Comparison of ENCODE assay signal across 8 cellular contexts in genomic region chr20:31879143-31879987, GRCh38. TPM values are rescaled to one million over a fixed set of nuclear protein-coding genes. Genes with fewer than 3 reads are reported as not detected.
DNase-seq lines count a peak whose midpoint lies in the region; ATAC-seq and TF ChIP-seq lines count a peak whose summit lies in the region.

No MANE protein-coding gene starts in this region.

- peaks cover 4% of the 10 kb centered on the region for H3K4me1 Mint-ChIP-seq in chondrocyte (ENCODE audit: low read depth)

- peak overlapping the region; percentile 90 for H3K4me3 Mint-ChIP-seq in chondrocyte (ENCODE audit: unreplicated experiment)

- no peaks in the 10 kb centered on the region for H3K27me3 ChIP-seq in kidney epithelial cell (ENCODE audit: control insufficient read depth, insufficient read depth, low read length)

- peaks cover 2% of the 10 kb centered on the region for H3K9me3 Mint-ChIP-seq in chondrocyte (ENCODE audit: low read depth)

- TF ChIP-seq CTCF in chondrocyte (IDR thresholded peaks at IDR 0.05) (peak; percentile 64), kidney epithelial cell (IDR thresholded peaks at IDR 0.05; ENCODE audit: insufficient read depth, low read length, poor library complexity, severe bottlenecking) (no peak)

- peak overlapping the region; percentile 50 for H3K4me3 ChIP-seq in kidney epithelial cell (ENCODE audit: low read depth, low read length)

- H3K27me3 Mint-ChIP-seq in chondrocyte (ENCODE audit: low read depth), result peaks cover 13% of the 10 kb centered on the region

- H3K36me3 Mint-ChIP-seq in chondrocyte (ENCODE audit: low read depth), result no peaks in the 10 kb centered on the region

- ATAC-seq in GM19023 (IDR thresholded peaks at IDR 0.05; ENCODE audit: unreplicated experiment), result peak; percentile 92
- peak; percentile 82 for ATAC-seq in HG03280 (IDR thresholded peaks at IDR 0.05; ENCODE audit: unreplicated experiment)

- DNase-seq in AG08395 (ENCODE audit: low spot score), result peak; percentile 99
- DNase-seq in NCI-H345 treated with DMSO at 0.1 percent for 48 hours (lab: John Stamatoyannopoulos, UW; ENCODE audit: unreplicated experiment), result peak; percentile 93
- DNase-seq in activated CD4-positive, alpha-beta T cell treated with anti-CD3 and anti-CD28 coated beads for 1 hour, result peak; percentile 62
- DNase-seq in chondrocyte (ENCODE audit: low spot score), result peak; percentile 97
- peak; percentile 77 for DNase-seq in kidney epithelial cell (ENCODE audit: low read depth)
- DNase-seq in stimulated activated CD4-positive, alpha-beta T cell treated with anti-CD3 and anti-CD28 coated beads, Interleukin-15, amount 100 ng/mL, for 1 hour (ENCODE audit: low read depth in 1 of 2, low spot score in 1 of 2), result peak; percentile 44 to 51

- peak overlapping the region; percentile 98 for H3K27ac Mint-ChIP-seq in chondrocyte (ENCODE audit: unreplicated experiment)

- H3K36me3 ChIP-seq in kidney epithelial cell (ENCODE audit: control insufficient read depth, insufficient read depth, low read length), result no peaks in the 10 kb centered on the region

RNA-seq across cellular contexts. Expression of gene TTLL9, which starts 8.9 kb away (rescaled TPM):
- total RNA-seq in chondrocyte (0.24 to 0.37 TPM (median 0.33 TPM) in 3 replicates), kidney epithelial cell (not detected in 2 replicates)

RNA-seq across cellular contexts. Expression of gene DUSP15, which starts 9.0 kb away (rescaled TPM):
- total RNA-seq in chondrocyte (3.6 to 11.6 TPM (median 11.5 TPM) in 3 replicates), kidney epithelial cell (4.1 and 4.5 TPM in 2 replicates)

RNA-seq across cellular contexts. Expression of gene FOXS1, which starts 34.0 kb away (rescaled TPM):
- total RNA-seq in chondrocyte (54.1 to 192 TPM (median 185 TPM) in 3 replicates), kidney epithelial cell (5.7 and 5.9 TPM in 2 replicates)

Comparison
In these comparisons a context has a peak if more than half of its experiments do, and no peak if none do; other contexts are left out.
1. Peak in every context shown above with its lines: DNase-seq, ATAC-seq and H3K4me3 ChIP-seq.
2. DNase-seq: peak in every context shown above with its lines; median percentile 99 in AG08395; 97 in chondrocyte; 93 in NCI-H345 treated with DMSO at 0.1 percent for 48 hours; 77 in kidney epithelial cell; 62 in activated CD4-positive, alpha-beta T cell treated with anti-CD3 and anti-CD28 coated beads for 1 hour; 48 in stimulated activated CD4-positive, alpha-beta T cell treated with anti-CD3 and anti-CD28 coated beads, Interleukin-15, amount 100 ng/mL, for 1 hour.